16 cellular contexts compared by ENCODE assay signal in genomic region chr3:120420360-120420759, GRCh38. TPM values are rescaled to one million over a fixed set of nuclear protein-coding genes. Genes with fewer than 3 reads are reported as not detected.
DNase-seq lines count a peak whose midpoint lies in the region; ATAC-seq and TF ChIP-seq lines count a peak whose summit lies in the region.
"Had no signal": no experiment of that assay in that cellular context is flagged by ENCODE, and none has a peak within 500 bp of the region (broad histone marks: within the 10 kb centered on the region; RNA-seq: fewer than 3 reads in every experiment).

No MANE protein-coding gene starts in this region.

- TF ChIP-seq RAD21 in SK-N-SH (IDR thresholded peaks at IDR 0.05; ENCODE audit: low read length), result no peak

- POLR2A ChIA-PET in SK-N-SH (lab: Yijun Ruan, JAX), result interaction anchor here (0.8 kb wide), 1 partner anchor 139 kb away, joined by 3 read pairs; no protein-coding TSS in a partner anchor

- H3K9me2 ChIP-seq in SK-N-SH, result no peaks in the 10 kb centered on the region

- H3K9ac ChIP-seq in SK-N-SH (0 out of 2 replicates have a peak overlapping the region, but pooled peaks have one; percentile 17), muscle layer of colon (ENCODE audit: low read length) (no peak overlapping the region)

- ATAC-seq in SK-N-SH treated with all-trans-retinoic acid at 6 μM for 48 hours, result no peak
- ATAC-seq: esophagus mucosa had no signal

- H3K27ac ChIP-seq in SK-N-SH (ENCODE audit: low read depth in 2 of 2, low read length in 1 of 2) (peak overlapping the region; percentile 47 to 96; a peak in 3 of 4 replicates), dorsolateral prefrontal cortex (peak overlapping the region in 58 of 59 donors; percentile 17 to 94 (median 84)), muscle layer of colon (ENCODE audit: low read depth, low read length) (peak overlapping the region; percentile 92), transverse colon (peak overlapping the region; percentile 73 to 84 (median 80))
- H3K27ac ChIP-seq: 22Rv1 had no signal

- TF ChIP-seq POLR2A in transverse colon (IDR thresholded peaks at IDR 0.05), result no peak

- TF ChIP-seq EP300 in SK-N-SH (IDR thresholded peaks at IDR 0.05; ENCODE audit: borderline replicate concordance in 1 of 2, low read depth in 1 of 2, low read length in 1 of 2) (no peak), transverse colon (IDR thresholded peaks at IDR 0.05; ENCODE audit: low read depth) (no peak)

- H3K36me3 ChIP-seq in SK-N-SH (replicated peaks in 1 of 2; ENCODE audit: control insufficient read depth in 1 of 2, insufficient read depth in 2 of 2, low read length in 1 of 2) (peaks cover 15 to 55% of the 10 kb centered on the region in 2 experiments), muscle layer of colon (ENCODE audit: insufficient read depth, low read length) (peaks cover 3% of the 10 kb centered on the region), transverse colon (no peaks in the 10 kb centered on the region)

- H3K4me3 ChIP-seq in SK-N-SH (ENCODE audit: low read depth in 2 of 2, low read length in 1 of 2), result no peak overlapping the region
- H3K4me3 ChIP-seq in dorsolateral prefrontal cortex, result no peak overlapping the region
- H3K4me3 ChIP-seq in muscle layer of colon (ENCODE audit: low read depth in 1 of 2, low read length in 2 of 2), result peak overlapping the region; percentile 8 to 9
- H3K4me3 ChIP-seq in transverse colon, result no peak overlapping the region
- H3K4me3 ChIP-seq: MG63, testis had no signal

- TF ChIP-seq CTCF in SK-N-SH (IDR thresholded peaks at IDR 0.05) (no peak), dorsolateral prefrontal cortex (IDR thresholded peaks at IDR 0.05 in 54 of 56, conservative IDR thresholded peaks at IDR 0.05 in 2 of 56; ENCODE audit: low read depth in 1 of 56, partially characterized antibody in 56 of 56) (no peak), transverse colon (IDR thresholded peaks at IDR 0.05) (no peak)

- H3F3A ChIP-seq in SK-N-SH (replicated peaks; ENCODE audit: insufficient read depth), result peaks cover 34% of the 10 kb centered on the region

- H3K79me2 ChIP-seq in SK-N-SH (ENCODE audit: insufficient read depth), result peaks cover 97% of the 10 kb centered on the region

- H3K4me1 ChIP-seq in SK-N-SH (ENCODE audit: control insufficient read depth in 1 of 2, insufficient read depth in 2 of 2, low read depth in 1 of 2, low read length in 1 of 2) (peaks cover 36 to 44% of the 10 kb centered on the region in 2 experiments), muscle layer of colon (ENCODE audit: insufficient read depth, low read length) (peaks cover 91% of the 10 kb centered on the region), transverse colon (peaks cover 19 to 75% (median 44%) of the 10 kb centered on the region in 4 donors)

- H3K4me2 ChIP-seq in SK-N-SH, result 0 out of 2 replicates have a peak overlapping the region, but pooled peaks have one; percentile 5

- intact Hi-C loops in dorsolateral prefrontal cortex (cut with DNase I) (loop anchor here in 1 of 2 donors (10.0 kb wide), 1 partner anchor 374 kb away; no protein-coding TSS in a partner anchor), transverse colon (cut with DNase I; ENCODE audit: low total_unique reads) (no loop called here)

- no peaks in the 10 kb centered on the region for H3K27me3 ChIP-seq in SK-N-SH (ENCODE audit: insufficient read depth)
- no peaks in the 10 kb centered on the region for H3K27me3 ChIP-seq in dorsolateral prefrontal cortex
- no peaks in the 10 kb centered on the region for H3K27me3 ChIP-seq in muscle layer of colon (ENCODE audit: control insufficient read depth in 1 of 2, insufficient read depth in 2 of 2, low read length in 2 of 2)
- H3K27me3 ChIP-seq in transverse colon, result no peaks in the 10 kb centered on the region
- H3K27me3 ChIP-seq: MG63, testis had no signal

- CTCF ChIA-PET in SK-N-SH (lab: Yijun Ruan, JAX), result interaction anchor here (0.8 to 12.9 kb wide), 9 partner anchors 10 to 528 kb away, joined by 3 to 269 read pairs (median 5); no protein-coding TSS in a partner anchor

- H3K9me3 ChIP-seq in SK-N-SH (no peaks in the 10 kb centered on the region), muscle layer of colon (ENCODE audit: low read length) (no peaks in the 10 kb centered on the region), transverse colon (no peaks in the 10 kb centered on the region)
- H3K9me3 ChIP-seq: MG63, testis had no signal

- 87% methylated on average over 3 of the region's 3 CpGs for WGBS in SK-N-SH (ENCODE audit: low lambda C conversion rate)
- 47 to 63% methylated on average over 3 of the region's 3 CpGs for WGBS in transverse colon (ENCODE audit: low coverage in 1 of 2), 2 donors

- in situ Hi-C loops in transverse colon (cut with MboI; ENCODE audit: low pct_ligation_motif_present in 1 of 4, low pct_unique_long_range_greater_than_20kb in 1 of 4, low sequenced_read_pairs in 3 of 4), result loop anchor here (10.0 to 25.0 kb wide), 2 partner anchors 134 to 142 kb away; no protein-coding TSS in a partner anchor

- no peak overlapping the region for H2AFZ ChIP-seq in SK-N-SH (ENCODE audit: low read depth)

- DNase-seq in SK-N-SH (no peak), dorsolateral prefrontal cortex (no peak), transverse colon (no peak), NCI-H2029 (lab: John Stamatoyannopoulos, UW) (no peak), DMS53 treated with DMSO at 0.1 percent for 48 hours (lab: John Stamatoyannopoulos, UW; ENCODE audit: unreplicated experiment) (no peak)
- no peak for DNase-seq in activated CD4-positive, CD25-positive, alpha-beta regulatory T cell (lab: John Stamatoyannopoulos, UW)
- DNase-seq: activated T-cell treated with anti-CD3 and anti-CD28 coated beads for 4 hours, cortex of kidney, MG63, NCI-H69, RPMI8226, testis had no signal

- H4K20me1 ChIP-seq in SK-N-SH (ENCODE audit: insufficient read depth), result peaks cover 10% of the 10 kb centered on the region

TF ChIP-seq in SK-N-SH, 30 proteins besides CTCF, POLR2A, EP300 and RAD21 (continues in another document):
- TF ChIP-seq SMC3 (IDR thresholded peaks at IDR 0.05; ENCODE audit: low read depth, low read length) (no peak), CHD2 (IDR thresholded peaks at IDR 0.05; ENCODE audit: low read length, partially characterized antibody) (no peak), PBX3 (IDR thresholded peaks at IDR 0.05) (no peak), GABPA (IDR thresholded peaks at IDR 0.05; ENCODE audit: low read depth) (no peak), JUND (IDR thresholded peaks at IDR 0.05) (no peak)

TF ChIP-seq in SK-N-SH treated with all-trans-retinoic acid at 6 μM for 48 hours, 23 proteins besides CTCF, POLR2A, EP300 and RAD21 (continues in another document):
- no peak for TF ChIP-seq GLIS3 (CRISPR knock-in tag; IDR thresholded peaks at IDR 0.05)
- TF ChIP-seq PATZ1 (CRISPR knock-in tag; IDR thresholded peaks at IDR 0.05; ENCODE audit: borderline replicate concordance), result no peak
- TF ChIP-seq ZFP3 (CRISPR knock-in tag; IDR thresholded peaks at IDR 0.05), result no peak
- TF ChIP-seq BACH2 (CRISPR knock-in tag; IDR thresholded peaks at IDR 0.05; ENCODE audit: borderline replicate concordance), result no peak
- no peak for TF ChIP-seq RARB (CRISPR knock-in tag; IDR thresholded peaks at IDR 0.05)
- TF ChIP-seq ZNF70 (CRISPR knock-in tag; IDR thresholded peaks at IDR 0.05), result no peak
- TF ChIP-seq TSHZ2 (CRISPR knock-in tag; IDR thresholded peaks at IDR 0.05), result no peak

RNA-seq across cellular contexts. Expression of gene FSTL1, which starts 30.4 kb away (rescaled TPM):
- polyA plus RNA-seq in SK-N-SH (2012; rRNA removed), result 329 and 454 TPM in 2 replicates
- 409 and 444 TPM in 2 replicates for polyA plus RNA-seq in SK-N-SH (2012; cell fraction: cytosol; rRNA removed)
- polyA plus RNA-seq in SK-N-SH (2012; cell fraction: nucleus; rRNA removed), result 657 and 858 TPM in 2 replicates
- total RNA-seq in dorsolateral prefrontal cortex (100 to 1,000 TPM in 4 of 120 experiments, 10 to 100 TPM in 116; 27.6 to 130 (median 46.8) TPM), transverse colon (100 to 1,000 TPM in 1 of 4 donors, 10 to 100 TPM in 3; 81.2 to 106 (median 91.8) TPM)

Comparison
In these comparisons a context has a peak if more than half of its experiments do, and no peak if none do; other contexts are left out.
1. H3K4me3 ChIP-seq: peak in muscle layer of colon (2 of 2); none in SK-N-SH (0 of 2), dorsolateral prefrontal cortex (0 of 59) and transverse colon (0 of 4).
2. Peak in every context shown above with its lines, with median percentiles within 50 percentile points of each other: H3K27ac ChIP-seq.